1 cellular context compared by ENCODE assay signal in genomic region chr19:12788682-12789097, GRCh38.
A peak's percentile ranks its signal among the peaks of the same experiment; 100 is the strongest.
TF ChIP-seq lines count a peak whose summit lies in the region.

No MANE protein-coding gene starts in this region.

TF ChIP-seq in A549, 52 proteins besides CTCF, POLR2A, EP300 and RAD21 (continued from another document):
- TF ChIP-seq RARB (CRISPR knock-in tag; IDR thresholded peaks at IDR 0.05) (no peak), PBX3 (IDR thresholded peaks at IDR 0.05) (0 out of 2 replicates have a peak, but pooled peaks have one; percentile 46), SMC3 (IDR thresholded peaks at IDR 0.05) (peak; percentile 33; the same call in 2 of the 3 replicates), RCOR1 (IDR thresholded peaks at IDR 0.05; ENCODE audit: low read depth, low read length) (no peak), GATA3 (IDR thresholded peaks at IDR 0.05; ENCODE audit: borderline replicate concordance) (peak; percentile 72; the same call in 1 of the 2 replicates), NR3C1 (IDR thresholded peaks at IDR 0.05) (no peak), ESRRA (IDR thresholded peaks at IDR 0.05; ENCODE audit: borderline replicate concordance, low read length) (peak; percentile 62; the same call in 1 of the 2 replicates), BCL3 (IDR thresholded peaks at IDR 0.05) (no peak), RFX5 (IDR thresholded peaks at IDR 0.05) (no peak)
- TF ChIP-seq, protein P1, sequence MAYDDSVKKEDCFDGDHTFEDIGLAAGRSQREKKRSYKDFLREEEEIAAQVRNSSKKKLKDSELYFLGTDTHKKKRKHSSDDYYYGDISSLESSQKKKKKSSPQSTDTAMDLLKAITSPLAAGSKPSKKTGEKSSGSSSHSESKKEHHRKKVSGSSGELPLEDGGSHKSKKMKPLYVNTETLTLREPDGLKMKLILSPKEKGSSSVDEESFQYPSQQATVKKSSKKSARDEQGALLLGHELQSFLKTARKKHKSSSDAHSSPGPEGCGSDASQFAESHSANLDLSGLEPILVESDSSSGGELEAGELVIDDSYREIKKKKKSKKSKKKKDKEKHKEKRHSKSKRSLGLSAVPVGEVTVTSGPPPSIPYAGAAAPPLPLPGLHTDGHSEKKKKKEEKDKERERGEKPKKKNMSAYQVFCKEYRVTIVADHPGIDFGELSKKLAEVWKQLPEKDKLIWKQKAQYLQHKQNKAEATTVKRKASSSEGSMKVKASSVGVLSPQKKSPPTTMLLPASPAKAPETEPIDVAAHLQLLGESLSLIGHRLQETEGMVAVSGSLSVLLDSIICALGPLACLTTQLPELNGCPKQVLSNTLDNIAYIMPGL (CRISPR knock-in tag; IDR thresholded peaks at IDR 0.05; ENCODE audit: borderline replicate concordance), result no peak
TF ChIP-seq in A549: peak in this region for 7.
